10 cellular contexts compared by ENCODE assay signal in genomic region chr15:95284933-95285401, GRCh38.
DNase-seq lines count a peak whose midpoint lies in the region; TF ChIP-seq lines count a peak whose summit lies in the region.
"Had no signal": no experiment of that assay in that cellular context is flagged by ENCODE, and none has a peak within 500 bp of the region (broad histone marks: within the 10 kb centered on the region; RNA-seq: fewer than 3 reads in every experiment).

No MANE protein-coding gene starts in this region.

- H3K9me3 ChIP-seq in ectodermal cell (ENCODE audit: control insufficient read depth, low read length): no peaks in the 10 kb centered on the region
- H3K9me3 ChIP-seq in Peyer's patch: no peaks in the 10 kb centered on the region

- no peak for TF ChIP-seq POLR2A in Peyer's patch (IDR thresholded peaks at IDR 0.05)

- 21 to 22% methylated on average over 3 of the region's 3 CpGs for WGBS in ectodermal cell, 2 experiments

- H3K36me3 ChIP-seq in ectodermal cell (ENCODE audit: control insufficient read depth, insufficient read depth, low read length) (no peaks in the 10 kb centered on the region), Peyer's patch (no peaks in the 10 kb centered on the region)

- H3K27ac ChIP-seq in ectodermal cell (ENCODE audit: insufficient read depth, low read depth, low read length, poor library complexity, severe bottlenecking): peak overlapping the region; percentile 53
- peak overlapping the region in 2 of 4 donors; percentile 13 to 31 for H3K27ac ChIP-seq in Peyer's patch
- H3K27ac ChIP-seq: 22Rv1 had no signal

- POLR2A ChIA-PET in GM10248 (lab: Yijun Ruan, JAX): no interaction called here

- DNase-seq in NCI-H1105 treated with DMSO at 0.1 percent for 48 hours (lab: John Stamatoyannopoulos, UW) (peak; percentile 8), NCI-H1105 (lab: John Stamatoyannopoulos, UW) (no peak), MV-4-11 (lab: John Stamatoyannopoulos, UW) (peak; percentile 94), retina (peak; percentile 56), amniotic stem cell (lab: John Stamatoyannopoulos, UW) (no peak), GM10248 (ENCODE audit: extremely low spot score) (no peak), Peyer's patch (no peak)
- DNase-seq: anterior cingulate cortex had no signal

- H3K27me3 ChIP-seq in ectodermal cell (ENCODE audit: control insufficient read depth, insufficient read depth, low read length, poor library complexity, severe bottlenecking) (no peaks in the 10 kb centered on the region), Peyer's patch (no peaks in the 10 kb centered on the region)

- no peak for TF ChIP-seq CTCF in GM10248 (IDR thresholded peaks at IDR 0.05; ENCODE audit: control extremely low read depth, extremely low read depth, low read depth, missing control alignments)
- TF ChIP-seq CTCF in Peyer's patch (IDR thresholded peaks at IDR 0.05): no peak

- H3K4me3 ChIP-seq in ectodermal cell (ENCODE audit: insufficient read depth, low read depth, low read length) (no peak overlapping the region), Peyer's patch (no peak overlapping the region)

- H3K4me1 ChIP-seq in ectodermal cell (ENCODE audit: control insufficient read depth, insufficient read depth, low read length): peaks cover 54% of the 10 kb centered on the region
- no peaks in the 10 kb centered on the region for H3K4me1 ChIP-seq in Peyer's patch

- CTCF ChIA-PET in GM10248 (lab: Yijun Ruan, JAX): interaction anchor here (1.4 to 2.2 kb wide), 2 partner anchors 18 to 26 kb away, joined by 3 to 8 read pairs; no protein-coding TSS in a partner anchor

Comparison
In these comparisons a context has a peak if more than half of its experiments do, and no peak if none do; other contexts are left out.
1. DNase-seq: peak in NCI-H1105 treated with DMSO at 0.1 percent for 48 hours (single experiment), MV-4-11 (single experiment) and retina (single experiment); none in NCI-H1105 (single experiment), amniotic stem cell (single experiment), GM10248 (single experiment) and Peyer's patch (0 of 3).